Comparison of ENCODE assay signal across 8 cellular contexts in genomic region chr3:184005981-184006507, GRCh38. TPM values are rescaled to one million over a fixed set of nuclear protein-coding genes. Genes with fewer than 3 reads are reported as not detected.
A peak's percentile ranks its signal among the peaks of the same experiment; 100 is the strongest.
DNase-seq lines count a peak whose midpoint lies in the region; ATAC-seq and TF ChIP-seq lines count a peak whose summit lies in the region.

No MANE protein-coding gene starts in this region.

- intact Hi-C loops in OCI-LY7 (cut with micrococcal nuclease; ENCODE audit: unreplicated experiment) (no loop called here), mucosa of descending colon (cut with DNase I, micrococcal nuclease) (no loop called here)

- peak overlapping the region; percentile 71 for H3K4me2 ChIP-seq in OCI-LY7 (ENCODE audit: low read length)

- DNase-seq in DMS153 (lab: John Stamatoyannopoulos, UW) (peak; percentile 96), OCI-LY7 (ENCODE audit: low spot score) (peak; percentile 72), mucosa of descending colon (peak; percentile 88 to 94 (median 91)), midbrain (lab: John Stamatoyannopoulos, UW) (no peak), NCI-H1930 (lab: John Stamatoyannopoulos, UW) (no peak)
- peak; percentile 87 for DNase-seq in Jurkat, Clone E6-1 (ENCODE audit: low read depth, low spot score)

- POLR2A ChIA-PET in OCI-LY7 (lab: Charles Lee) = interaction anchor here (0.6 to 3.1 kb wide), 11 partner anchors 9 to 1040 kb away, joined by 3 to 20 read pairs (median 4); partner anchors contain the start of genes EIF2B5 and PARL

- no peaks in the 10 kb centered on the region for H3K79me2 ChIP-seq in OCI-LY7 (ENCODE audit: insufficient read depth, low read depth, low read length)

- H3K9me3 ChIP-seq in OCI-LY7 (ENCODE audit: low read length) (no peaks in the 10 kb centered on the region), duodenal mucosa (ENCODE audit: control insufficient read depth in 1 of 2, low read length in 2 of 2) (no peaks in the 10 kb centered on the region), mucosa of descending colon (no peaks in the 10 kb centered on the region)

- peak overlapping the region; percentile 44 for H3K27ac ChIP-seq in OCI-LY7 (ENCODE audit: low read depth, low read length, poor library complexity, severe bottlenecking)
- peak overlapping the region; percentile 22 for H3K27ac ChIP-seq in duodenal mucosa (ENCODE audit: low read depth, low read length)

- no peaks in the 10 kb centered on the region for H3K9me2 ChIP-seq in OCI-LY7 (ENCODE audit: insufficient read depth, low read length)

- no peak overlapping the region for H3K9ac ChIP-seq in duodenal mucosa (ENCODE audit: low read depth in 1 of 2, low read length in 2 of 2)

- H4K20me1 ChIP-seq in OCI-LY7 (ENCODE audit: insufficient read depth, low read length) = no peaks in the 10 kb centered on the region

- no peaks in the 10 kb centered on the region for H3K27me3 ChIP-seq in duodenal mucosa (ENCODE audit: control insufficient read depth in 1 of 2, insufficient read depth in 2 of 2, low read length in 2 of 2)

- H3K4me3 ChIP-seq in Jurkat, Clone E6-1 (ENCODE audit: low read length) = no peak overlapping the region
- no peak overlapping the region for H3K4me3 ChIP-seq in OCI-LY7 (ENCODE audit: low read depth, low read length, poor library complexity, severe bottlenecking)
- peak overlapping the region; percentile 38 to 48 for H3K4me3 ChIP-seq in duodenal mucosa (ENCODE audit: low read depth in 1 of 2, low read length in 2 of 2)
- H3K4me3 ChIP-seq in mucosa of descending colon = no peak overlapping the region

- H3K4me1 ChIP-seq in OCI-LY7 (ENCODE audit: insufficient read depth, low read length, poor library complexity, severe bottlenecking) = peaks cover 31% of the 10 kb centered on the region
- H3K4me1 ChIP-seq in duodenal mucosa (ENCODE audit: control insufficient read depth in 1 of 2, insufficient read depth in 2 of 2, low read length in 2 of 2) = peaks cover 8 to 19% of the 10 kb centered on the region in 2 donors
- peaks cover 17% of the 10 kb centered on the region for H3K4me1 ChIP-seq in mucosa of descending colon (ENCODE audit: low read depth)

- ATAC-seq in GM21381 (IDR thresholded peaks at IDR 0.05; ENCODE audit: unreplicated experiment) = peak; percentile 76
- peak; percentile 97 for ATAC-seq in mucosa of descending colon

- CTCF ChIA-PET in OCI-LY7 (lab: Charles Lee; ENCODE audit: unreplicated experiment) = interaction anchor here (0.6 to 0.8 kb wide), 4 partner anchors 11 to 1937 kb away, joined by 3 read pairs; no protein-coding TSS in a partner anchor

- no TSS peak for BruUV-seq in OCI-LY7 (replicated peaks; lab: Mats Ljungman, UMichigan)

- no peak for TF ChIP-seq CTCF in OCI-LY7 (conservative IDR thresholded peaks at IDR 0.05; ENCODE audit: low read length)
- TF ChIP-seq CTCF in mucosa of descending colon (IDR thresholded peaks at IDR 0.05) = no peak

- peak overlapping the region; percentile 67; the same call in 1 of the 2 replicates for H2AFZ ChIP-seq in OCI-LY7 (ENCODE audit: low read length)

- peaks cover 31% of the 10 kb centered on the region for H3K36me3 ChIP-seq in OCI-LY7 (ENCODE audit: insufficient read depth, low read length)
- H3K36me3 ChIP-seq in duodenal mucosa (ENCODE audit: control insufficient read depth in 1 of 2, insufficient read depth in 2 of 2, low read length in 2 of 2) = no peaks in the 10 kb centered on the region
- no peaks in the 10 kb centered on the region for H3K36me3 ChIP-seq in mucosa of descending colon (ENCODE audit: low read depth)

RNA-seq across cellular contexts. Expression of gene ABCC5, which starts 11.6 kb away (rescaled TPM):
- polyA plus RNA-seq in Jurkat, Clone E6-1 (2012; ENCODE audit: insufficient read depth, insufficient read length) = 19.6 TPM
- 18.1 and 28.5 TPM in 2 replicates for total RNA-seq in OCI-LY7 (2014; rRNA removed; shearing (Covaris generic))
- total RNA-seq in OCI-LY7 (2022) = 24.8 and 27.2 TPM in 2 replicates
- 10 to 100 TPM; 34.4 to 45.7 (median 39.4) TPM for total RNA-seq in mucosa of descending colon

RNA-seq across cellular contexts. Expression of gene HTR3D, which starts 25.5 kb away (rescaled TPM):
- polyA plus RNA-seq in Jurkat, Clone E6-1 (2012; ENCODE audit: insufficient read depth, insufficient read length) = not detected
- not detected in 2 replicates for total RNA-seq in OCI-LY7 (2014; rRNA removed; shearing (Covaris generic))
- not detected in 2 replicates for total RNA-seq in OCI-LY7 (2022)
- not detected for total RNA-seq in mucosa of descending colon

RNA-seq across cellular contexts. Expression of gene HTR3C, which starts 46.8 kb away (rescaled TPM):
- polyA plus RNA-seq in Jurkat, Clone E6-1 (2012; ENCODE audit: insufficient read depth, insufficient read length) = not detected
- not detected in 2 replicates for total RNA-seq in OCI-LY7 (2014; rRNA removed; shearing (Covaris generic))
- total RNA-seq in OCI-LY7 (2022) (not detected in 2 replicates), mucosa of descending colon (under 1 TPM in 2 of 3 donors, not detected in 1; 0.17 to 0.41 TPM)

Comparison
In these comparisons a context has a peak if more than half of its experiments do, and no peak if none do; other contexts are left out.
1. DNase-seq: peak in DMS153 (single experiment), Jurkat, Clone E6-1 (single experiment), OCI-LY7 (single experiment) and mucosa of descending colon (3 of 3); none in midbrain (single experiment) and NCI-H1930 (0 of 2).
2. H3K4me3 ChIP-seq: peak in duodenal mucosa (2 of 2); none in Jurkat, Clone E6-1 (single experiment), OCI-LY7 (single experiment) and mucosa of descending colon (single experiment).